In the genomic region with DNA sequence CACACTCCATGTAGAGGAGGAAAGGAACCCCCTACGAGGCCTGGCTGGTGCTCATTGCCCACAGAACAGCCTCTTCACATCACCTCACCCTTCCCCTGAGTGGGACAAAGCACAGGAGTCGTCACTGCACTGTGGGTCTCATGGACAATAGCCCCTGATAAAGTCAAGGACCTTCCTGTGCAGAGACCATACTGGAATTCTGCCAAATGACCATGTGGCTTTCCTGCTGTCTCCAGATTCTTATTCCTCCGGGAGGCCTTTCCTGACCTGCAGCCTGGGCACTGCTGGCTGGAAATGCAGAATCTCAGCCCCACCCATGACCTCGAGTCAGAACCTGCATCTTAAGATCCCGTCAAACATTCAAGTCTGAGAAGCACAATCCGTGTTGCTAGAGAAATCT, we compare ENCODE assay signal across 22 cellular contexts.
A peak's percentile ranks its signal among the peaks of the same experiment; 100 is the strongest.
DNase-seq lines count a peak whose midpoint lies in the region; ATAC-seq and TF ChIP-seq lines count a peak whose summit lies in the region.
"Had no signal": no experiment of that assay in that cellular context is flagged by ENCODE, and none has a peak within 500 bp of the region (broad histone marks: within the 10 kb centered on the region; RNA-seq: fewer than 3 reads in every experiment).

No MANE protein-coding gene starts in this region.

- H3K27me3 ChIP-seq in body of pancreas (no peaks in the 10 kb centered on the region), lower lobe of right lung (ENCODE audit: low read depth) (no peaks in the 10 kb centered on the region)
- H3K27me3 ChIP-seq: esophagus squamous epithelium had no signal

- WGBS in body of pancreas, 2 donors = 40 to 52% methylated on average over 6 of the region's 6 CpGs

- H3K4me1 ChIP-seq in body of pancreas (peaks cover 6% of the 10 kb centered on the region), lower lobe of right lung (peaks cover 17% of the 10 kb centered on the region)

- intact Hi-C loops in Right ventricle myocardium superior (cut with DNase I) (no loop called here), cardiac septum (cut with DNase I) (no loop called here), body of pancreas (cut with DNase I) (no loop called here), left ventricle myocardium superior (cut with micrococcal nuclease) (no loop called here), lower lobe of right lung (cut with DNase I) (no loop called here)

- no peak overlapping the region for H3K4me3 ChIP-seq in body of pancreas
- no peak overlapping the region for H3K4me3 ChIP-seq in lower lobe of right lung
- H3K4me3 ChIP-seq: esophagus squamous epithelium had no signal

- DNase-seq in Right ventricle myocardium superior (no peak), cardiac septum (ENCODE audit: low spot score) (no peak), body of pancreas (no peak), left ventricle myocardium superior (no peak), lower lobe of right lung (no peak), SHP77 treated with DMSO at 0.1 percent for 48 hours (lab: John Stamatoyannopoulos, UW) (no peak), G401 (ENCODE audit: low spot score) (no peak), AG08396 (ENCODE audit: low spot score) (no peak)
- DNase-seq: activated CD4-positive, alpha-beta T cell treated with anti-CD3 and anti-CD28 coated beads, Interleukin-2, amount 10 ng/mL, durations not matched to agents 7 days and 5 days; aorta; C1 segment of cervical spinal cord; cerebellar nuclear complex; effector CD4-positive, alpha-beta T cell; esophagus squamous epithelium; IMR-90; kidney glomerular epithelial cell; mesendoderm; NCI-H146; occipital lobe; retina; stimulated activated CD8-positive, alpha-beta memory T cell treated with anti-CD3 and anti-CD28 coated beads, Interleukin-4, amount 100 ng/mL, for 48 hours; WERI-Rb-1 had no signal

- H3K36me3 ChIP-seq in body of pancreas (replicated peaks in 1 of 2; ENCODE audit: insufficient read depth in 1 of 2, low read depth in 2 of 2) = peaks cover 0 to 9% of the 10 kb centered on the region in 2 donors
- H3K36me3 ChIP-seq in lower lobe of right lung = peaks cover 38% of the 10 kb centered on the region

- ATAC-seq in Right ventricle myocardium superior (ENCODE audit: poor library complexity) (peak; percentile 50), body of pancreas (peak; percentile 27), left ventricle myocardium superior (peak; percentile 81), lower lobe of right lung (no peak)

- no peak for TF ChIP-seq POLR2A in body of pancreas (IDR thresholded peaks at IDR 0.05)

- TF ChIP-seq CTCF in body of pancreas (IDR thresholded peaks at IDR 0.05) = no peak
- no peak for TF ChIP-seq CTCF in lower lobe of right lung (IDR thresholded peaks at IDR 0.05)

- in situ Hi-C loops in G401 (cut with HindIII; ENCODE audit: low sequenced_read_pairs) = no loop called here

- H3K9me3 ChIP-seq in body of pancreas (no peaks in the 10 kb centered on the region), lower lobe of right lung (no peaks in the 10 kb centered on the region)
- H3K9me3 ChIP-seq: esophagus squamous epithelium had no signal

- H3K27ac ChIP-seq in body of pancreas (no peak overlapping the region), lower lobe of right lung (no peak overlapping the region)
- H3K27ac ChIP-seq: esophagus squamous epithelium, WERI-Rb-1 had no signal

Comparison
In these comparisons a context has a peak if more than half of its experiments do, and no peak if none do; other contexts are left out.
1. ATAC-seq: peak in Right ventricle myocardium superior (single experiment), body of pancreas (single experiment) and left ventricle myocardium superior (single experiment); none in lower lobe of right lung (0 of 2).